ENCODE assay signal across 35 cellular contexts in genomic region chr13:49134305-49134704, GRCh38.
"Had no signal": no experiment of that assay in that cellular context is flagged by ENCODE, and none has a peak within 500 bp of the region (broad histone marks: within the 10 kb centered on the region; RNA-seq: fewer than 3 reads in every experiment).

No MANE protein-coding gene starts in this region.

- H3K27ac Mint-ChIP-seq: activated B cell treated with CpG ODN at 0.5 μM for 24 hours; activated CD4-positive, alpha-beta memory T cell treated with anti-CD3 and anti-CD28 coated beads for 36 hours; activated CD4-positive, alpha-beta T cell treated with anti-CD3 and anti-CD28 coated beads, Interleukin-2, amount 10 ng/mL, durations not matched to agents 24 days and 14 days; activated CD8-positive, alpha-beta T cell treated with anti-CD3 and anti-CD28 coated beads for 36 hours; activated naive CD4-positive, alpha-beta T cell treated with anti-CD3 and anti-CD28 coated beads, Interleukin-2, amount 10 ng/mL, durations not matched to agents 7 days and 5 days; activated naive CD8-positive, alpha-beta T cell; activated naive CD8-positive, alpha-beta T cell treated with anti-CD3 and anti-CD28 coated beads, Interleukin-2, amount 10 ng/mL, durations not matched to agents 7 days and 5 days; activated naive CD8-positive, alpha-beta T cell treated with anti-CD3 and anti-CD28 coated beads, Interleukin-2, amount 50 U/mL, for 24 hours; activated T-cell treated with anti-CD3 and anti-CD28 coated beads, Interleukin-2, amount 50 U/mL, for 24 hours; activated T-helper 2 cell treated with anti-CD3 and anti-CD28 coated beads, Interferon-gamma antibody, Interleukin-2, Interleukin-4, amounts not matched to agents 10 μg/mL and 5 μg/mL and 100 μg/mL, durations not matched to agents 14 hours and 24 hours and 36 hours; brain; T-helper 1 cell treated with Interleukin-12 subunit alpha and Interleukin-12 subunit beta and Interleukin-4 antibody, amounts not matched to agents 30 μg/mL and 1 μg/mL, for 36 hours; T-helper 2 cell treated with Interferon-gamma antibody and Interleukin-4, amounts not matched to agents 5 μg/mL and 100 μg/mL, for 36 hours had no signal

- H3K4me1 ChIP-seq: ascending aorta had no signal

- H3K27me3 ChIP-seq: ascending aorta, cardiac muscle cell had no signal

- H3K27me3 Mint-ChIP-seq: activated B cell treated with CpG ODN at 0.5 μM for 24 hours; activated CD4-positive, alpha-beta memory T cell treated with anti-CD3 and anti-CD28 coated beads for 36 hours; activated CD4-positive, alpha-beta T cell treated with anti-CD3 and anti-CD28 coated beads, Interleukin-2, amount 10 ng/mL, durations not matched to agents 24 days and 14 days; activated CD8-positive, alpha-beta T cell treated with anti-CD3 and anti-CD28 coated beads for 36 hours; activated naive CD4-positive, alpha-beta T cell treated with anti-CD3 and anti-CD28 coated beads, Interleukin-2, amount 10 ng/mL, durations not matched to agents 7 days and 5 days; activated naive CD8-positive, alpha-beta T cell; activated naive CD8-positive, alpha-beta T cell treated with anti-CD3 and anti-CD28 coated beads, Interleukin-2, amount 10 ng/mL, durations not matched to agents 7 days and 5 days; activated naive CD8-positive, alpha-beta T cell treated with anti-CD3 and anti-CD28 coated beads, Interleukin-2, amount 50 U/mL, for 24 hours; activated T-cell treated with anti-CD3 and anti-CD28 coated beads, Interleukin-2, amount 50 U/mL, for 24 hours; brain; central memory CD8-positive, alpha-beta T cell had no signal

- H3K27ac ChIP-seq: ascending aorta, cardiac muscle cell, VCaP had no signal

- H3K4me3 Mint-ChIP-seq: activated B cell treated with CpG ODN at 0.5 μM for 24 hours; activated CD4-positive, alpha-beta memory T cell treated with anti-CD3 and anti-CD28 coated beads for 36 hours; activated CD4-positive, alpha-beta T cell treated with anti-CD3 and anti-CD28 coated beads, Interleukin-2, amount 10 ng/mL, durations not matched to agents 24 days and 14 days; activated CD8-positive, alpha-beta T cell treated with anti-CD3 and anti-CD28 coated beads for 36 hours; activated naive CD4-positive, alpha-beta T cell treated with anti-CD3 and anti-CD28 coated beads, Interleukin-2, amount 10 ng/mL, durations not matched to agents 7 days and 5 days; activated naive CD8-positive, alpha-beta T cell; activated naive CD8-positive, alpha-beta T cell treated with anti-CD3 and anti-CD28 coated beads, Interleukin-2, amount 10 ng/mL, durations not matched to agents 7 days and 5 days; activated naive CD8-positive, alpha-beta T cell treated with anti-CD3 and anti-CD28 coated beads, Interleukin-2, amount 50 U/mL, for 24 hours; activated T-cell treated with anti-CD3 and anti-CD28 coated beads, Interleukin-2, amount 50 U/mL, for 24 hours; brain; central memory CD8-positive, alpha-beta T cell; T-helper 1 cell treated with Interleukin-12 subunit alpha and Interleukin-12 subunit beta and Interleukin-4 antibody, amounts not matched to agents 30 μg/mL and 1 μg/mL, for 36 hours; T-helper 2 cell treated with Interferon-gamma antibody and Interleukin-4, amounts not matched to agents 5 μg/mL and 100 μg/mL, for 36 hours had no signal

- H3K9me3 ChIP-seq: ascending aorta had no signal

- FAIRE-seq: bronchial epithelial cell, TTC549 had no signal

- H3K4me1 Mint-ChIP-seq: activated B cell treated with CpG ODN at 0.5 μM for 24 hours; activated CD4-positive, alpha-beta T cell treated with anti-CD3 and anti-CD28 coated beads, Interleukin-2, amount 10 ng/mL, durations not matched to agents 24 days and 14 days; brain had no signal

- H3K4me3 ChIP-seq: ascending aorta, cardiac muscle cell had no signal

- ATAC-seq: activated CD8-positive, alpha-beta T cell treated with anti-CD3 and anti-CD28 coated beads for 36 hours; activated naive CD8-positive, alpha-beta T cell treated with anti-CD3 and anti-CD28 coated beads, Interleukin-2, amount 50 U/mL, for 24 hours had no signal

- H3K9me3 Mint-ChIP-seq: activated B cell treated with CpG ODN at 0.5 μM for 24 hours; activated CD4-positive, alpha-beta memory T cell treated with anti-CD3 and anti-CD28 coated beads for 36 hours; activated CD4-positive, alpha-beta T cell treated with anti-CD3 and anti-CD28 coated beads, Interleukin-2, amount 10 ng/mL, durations not matched to agents 24 days and 14 days; activated CD8-positive, alpha-beta T cell treated with anti-CD3 and anti-CD28 coated beads for 36 hours; activated naive CD4-positive, alpha-beta T cell treated with anti-CD3 and anti-CD28 coated beads, Interleukin-2, amount 10 ng/mL, durations not matched to agents 7 days and 5 days; activated naive CD8-positive, alpha-beta T cell treated with anti-CD3 and anti-CD28 coated beads, Interleukin-2, amount 10 ng/mL, durations not matched to agents 7 days and 5 days; activated naive CD8-positive, alpha-beta T cell treated with anti-CD3 and anti-CD28 coated beads, Interleukin-2, amount 50 U/mL, for 24 hours; activated T-cell treated with anti-CD3 and anti-CD28 coated beads, Interleukin-2, amount 50 U/mL, for 24 hours; activated T-helper 2 cell treated with anti-CD3 and anti-CD28 coated beads, Interferon-gamma antibody, Interleukin-2, Interleukin-4, amounts not matched to agents 10 μg/mL and 5 μg/mL and 100 μg/mL, durations not matched to agents 14 hours and 24 hours and 36 hours; central memory CD8-positive, alpha-beta T cell; T-helper 1 cell treated with Interleukin-12 subunit alpha and Interleukin-12 subunit beta and Interleukin-4 antibody, amounts not matched to agents 30 μg/mL and 1 μg/mL, for 36 hours; T-helper 2 cell treated with Interferon-gamma antibody and Interleukin-4, amounts not matched to agents 5 μg/mL and 100 μg/mL, for 36 hours had no signal

- DNase-seq: activated B cell treated with CpG ODN at 0.5 μM for 24 hours; activated CD4-positive, alpha-beta memory T cell treated with anti-CD3 and anti-CD28 coated beads for 36 hours; activated CD4-positive, alpha-beta T cell treated with anti-CD3 and anti-CD28 coated beads for 4 hours; activated CD4-positive, alpha-beta T cell treated with anti-CD3 and anti-CD28 coated beads, Interleukin-2, amount 10 ng/mL, durations not matched to agents 24 days and 14 days; activated CD4-positive, alpha-beta T cell treated with anti-CD3 and anti-CD28 coated beads, Interleukin-2, amount 50 U/mL, for 1 hour; activated CD4-positive, alpha-beta T cell treated with anti-CD3 and anti-CD28 coated beads, Interleukin-2, amount 50 U/mL, for 4 hours; activated CD4-positive, CD25-positive, alpha-beta regulatory T cell treated with anti-CD3 and anti-CD28 coated beads, Interleukin-2, amount 50 U/mL, for 72 hours; activated CD8-positive, alpha-beta memory T cell treated with anti-CD3 and anti-CD28 coated beads, Interleukin-2, amount 50 U/mL, for 48 hours; activated CD8-positive, alpha-beta T cell treated with anti-CD3 and anti-CD28 coated beads for 36 hours; activated effector memory CD4-positive, alpha-beta T cell treated with Interleukin-2 at 50 U/mL for 16 hours; activated gamma-delta T cell; activated naive CD4-positive, alpha-beta T cell treated with anti-CD3 and anti-CD28 coated beads, Interleukin-2, amount 10 ng/mL, durations not matched to agents 7 days and 5 days; activated naive CD4-positive, alpha-beta T cell treated with Interleukin-2 at 50 U/mL for 16 hours; activated naive CD8-positive, alpha-beta T cell treated with anti-CD3 and anti-CD28 coated beads, Interleukin-2, amount 10 ng/mL, durations not matched to agents 7 days and 5 days; activated naive CD8-positive, alpha-beta T cell treated with anti-CD3 and anti-CD28 coated beads, Interleukin-2, amount 50 U/mL, for 24 hours; activated T-cell treated with anti-CD3 and anti-CD28 coated beads, Interleukin-2, amount 50 U/mL, for 24 hours; activated T-cell treated with anti-CD3 and anti-CD28 coated beads, Interleukin-2, amount 50 U/mL, for 48 hours; amygdala; anterior cingulate cortex; caudate nucleus; SW 1271; T-helper 1 cell; T-helper 2 cell; T-helper 9 cell had no signal
